ENCODE assay signal across 8 cellular contexts in the genomic region with DNA sequence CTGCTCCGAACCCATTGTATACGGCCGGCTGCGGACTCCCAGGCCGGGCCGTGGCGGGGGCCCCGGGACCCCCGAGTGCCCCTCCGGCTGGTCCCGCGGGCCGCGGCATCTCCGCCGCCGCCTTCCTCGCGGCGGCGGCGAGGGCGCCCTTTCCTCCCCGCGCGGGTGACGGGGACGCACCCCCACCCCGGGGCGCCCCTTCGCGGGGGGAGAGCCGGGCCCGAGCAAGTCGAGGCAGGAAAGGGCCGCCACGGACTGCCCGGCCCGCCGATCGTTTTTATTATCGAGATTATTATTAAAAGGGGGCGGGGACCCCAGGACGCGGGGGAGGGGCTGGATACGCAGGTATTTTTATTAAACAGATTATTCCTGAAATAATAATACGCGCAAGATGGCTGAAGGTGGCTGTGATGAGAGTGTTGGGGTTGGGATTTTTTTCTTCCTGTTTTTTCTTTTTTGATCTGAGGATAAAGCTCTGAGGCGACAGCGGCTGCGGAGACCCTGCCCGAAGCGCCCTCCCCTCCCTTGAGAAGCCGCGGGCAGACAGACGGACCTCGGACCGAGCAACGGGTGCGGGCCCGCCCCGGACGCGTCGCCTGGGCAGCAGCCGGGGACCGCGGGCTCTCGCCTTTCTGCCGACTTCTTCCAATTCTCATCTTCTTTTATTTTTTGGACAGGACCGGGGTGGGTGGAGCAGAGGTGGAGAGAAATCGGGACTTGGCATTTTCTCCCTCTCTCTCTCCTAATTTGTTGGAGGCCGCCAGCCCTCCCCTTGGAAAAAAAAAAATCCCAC. TPM values are rescaled to one million over a fixed set of nuclear protein-coding genes. Genes with fewer than 3 reads are reported as not detected.
DNase-seq lines count a peak whose midpoint lies in the region; ATAC-seq, FAIRE-seq and TF ChIP-seq lines count a peak whose summit lies in the region.

No MANE protein-coding gene starts in this region.

- peak overlapping the region; percentile 82 for H3K4me3 ChIP-seq in left ventricle myocardium inferior

- H3K27ac ChIP-seq in angular gyrus (ENCODE audit: low read depth, low read length) (peak overlapping the region; percentile 95), left ventricle myocardium inferior (replicated peaks) (peak overlapping the region; percentile 99)

- DNase-seq in EH (ENCODE audit: low read depth) (peak; percentile 81), SK-MEL-5 (ENCODE audit: low read depth, low spot score) (peak; percentile 16), left ventricle myocardium inferior (peak; percentile 75), putamen (ENCODE audit: low spot score) (peak; percentile 71), GM12892 (ENCODE audit: insufficient read length) (no peak)

- in situ Hi-C loops in SK-MEL-5 (cut with HindIII; ENCODE audit: low pct_unique_long_range_greater_than_20kb, low sequenced_read_pairs) = no loop called here

- H3K36me3 ChIP-seq in left ventricle myocardium inferior = no peaks in the 10 kb centered on the region

- ATAC-seq in HG02973 (IDR thresholded peaks at IDR 0.05; ENCODE audit: unreplicated experiment) (peak; percentile 0), GM21423 (IDR thresholded peaks at IDR 0.05; ENCODE audit: unreplicated experiment) (no peak)

- no peak for FAIRE-seq in GM12892 (lab: Jason Lieb, UNC)

- no peaks in the 10 kb centered on the region for H3K9me3 ChIP-seq in left ventricle myocardium inferior (replicated peaks)

- H3K27me3 ChIP-seq in left ventricle myocardium inferior (ENCODE audit: low read depth) = no peaks in the 10 kb centered on the region

- TF ChIP-seq CTCF in left ventricle myocardium inferior (IDR thresholded peaks at IDR 0.05; ENCODE audit: borderline replicate concordance) = no peak

- intact Hi-C loops in left ventricle myocardium inferior (cut with micrococcal nuclease) = no loop called here

- no peak for TF ChIP-seq POLR2A in GM12892 (IDR thresholded peaks at IDR 0.05; ENCODE audit: low read depth, low read length)

- peaks cover 52% of the 10 kb centered on the region for H3K4me1 ChIP-seq in left ventricle myocardium inferior

RNA-seq across cellular contexts. Expression of a gene that starts 1.5 kb away (rescaled TPM):
- 11.7 and 21.6 TPM in 2 replicates for total RNA-seq in SK-MEL-5 (2014; rRNA removed; shearing (Covaris generic))
- polyA plus RNA-seq in SK-MEL-5 (2015; cell fraction: cytosol; rRNA removed) = 40.8 and 42.8 TPM in 2 replicates
- 13.8 and 15.5 TPM in 2 replicates for polyA plus RNA-seq in SK-MEL-5 (2015; cell fraction: nucleus; rRNA removed)
- total RNA-seq in left ventricle myocardium inferior = 95.1 TPM
- polyA plus RNA-seq in GM12892 (2012; ENCODE audit: missing spikeins) = 25.0 TPM
